ENCODE assay signal across 19 cellular contexts in the genomic region with DNA sequence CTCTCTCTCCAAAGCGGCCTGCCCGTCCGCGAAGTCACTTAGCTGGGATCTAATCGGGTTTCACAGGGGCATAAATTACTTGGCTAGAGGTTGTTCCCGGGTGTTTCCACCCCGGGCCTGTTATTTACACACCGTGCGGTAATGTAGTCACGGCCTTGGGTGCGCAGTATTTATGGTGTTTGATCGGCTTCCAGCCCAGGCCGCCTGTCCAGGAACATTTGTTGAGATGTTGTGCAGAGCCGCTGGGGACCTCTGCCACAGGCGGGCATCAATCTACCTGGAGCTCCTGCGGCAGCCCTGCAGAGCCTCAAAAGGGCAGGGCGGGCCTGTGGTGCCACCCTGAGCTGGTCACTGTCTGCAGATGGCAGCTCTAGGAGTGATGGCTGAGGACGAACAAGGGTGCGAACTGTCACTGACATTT.
A peak's percentile ranks its signal among the peaks of the same experiment; 100 is the strongest.
DNase-seq lines count a peak whose midpoint lies in the region; ATAC-seq and TF ChIP-seq lines count a peak whose summit lies in the region.
"Had no signal": no experiment of that assay in that cellular context is flagged by ENCODE, and none has a peak within 500 bp of the region (broad histone marks: within the 10 kb centered on the region; RNA-seq: fewer than 3 reads in every experiment).

No MANE protein-coding gene starts in this region.

- no peaks in the 10 kb centered on the region for H3F3A ChIP-seq in PC-3 (ENCODE audit: low read length, unreplicated experiment)

- no peak overlapping the region for H2BK120ac ChIP-seq in mesendoderm (ENCODE audit: low read depth, low read length)

- peak overlapping the region in 7 of 11 experiments; percentile 86 to 99 (median 96); a peak in 7 of 22 replicates for H3K4me2 ChIP-seq in BLaER1 treated with 17β-estradiol and CSF1 and Interleukin-3, amounts not matched to agents 10 nM and 100 nM
- H3K4me2 ChIP-seq in PC-3 (ENCODE audit: low read length) (no peak overlapping the region), mesendoderm (ENCODE audit: low read length) (no peak overlapping the region)
- H3K4me2 ChIP-seq: A549, PC-9 had no signal

- no peak overlapping the region for H3K4me3 ChIP-seq in BLaER1 treated with 17β-estradiol and CSF1 and Interleukin-3, amounts not matched to agents 10 nM and 100 nM
- H3K4me3 ChIP-seq in PC-3 (ENCODE audit: low read length) (no peak overlapping the region), mesendoderm (ENCODE audit: low read length) (no peak overlapping the region), BE2C (ENCODE audit: low read depth, low read length) (no peak overlapping the region)
- H3K4me3 ChIP-seq: A549, PC-9, SJSA1 had no signal

- TF ChIP-seq CTCF in PC-3 (conservative IDR thresholded peaks at IDR 0.05; ENCODE audit: low read depth, low read length), result no peak
- no peak for TF ChIP-seq CTCF in BE2C (IDR thresholded peaks at IDR 0.05; ENCODE audit: low read depth, low read length)

- no peaks in the 10 kb centered on the region for H3K79me2 ChIP-seq in PC-3 (ENCODE audit: low read length)
- H3K79me2 ChIP-seq in mesendoderm (ENCODE audit: control insufficient read depth, insufficient read depth, low read length), result no peaks in the 10 kb centered on the region

- H3K9ac ChIP-seq in BLaER1 treated with 17β-estradiol and CSF1 and Interleukin-3, amounts not matched to agents 10 nM and 100 nM, result no peak overlapping the region
- H3K9ac ChIP-seq in PC-3 (ENCODE audit: low read length), result no peak overlapping the region
- H3K9ac ChIP-seq in mesendoderm (ENCODE audit: low read length), result no peak overlapping the region

- H2BK15ac ChIP-seq in mesendoderm (replicated peaks; ENCODE audit: low read depth), result no peak overlapping the region

- no peak overlapping the region for H3K23ac ChIP-seq in mesendoderm (ENCODE audit: low read length)

- no peaks in the 10 kb centered on the region for H3K79me1 ChIP-seq in mesendoderm (ENCODE audit: low read length)

- H3K36me3 ChIP-seq in BLaER1 treated with 17β-estradiol and CSF1 and Interleukin-3, amounts not matched to agents 10 nM and 100 nM, result no peaks in the 10 kb centered on the region; a peak in 3 of 22 replicates
- H3K36me3 ChIP-seq in PC-3 (ENCODE audit: low read depth, low read length) (no peaks in the 10 kb centered on the region), mesendoderm (ENCODE audit: control insufficient read depth, insufficient read depth, low read length) (no peaks in the 10 kb centered on the region), BE2C (peaks cover 23% of the 10 kb centered on the region)
- H3K36me3 ChIP-seq: SJSA1 had no signal

- DNase-seq in PC-3 (no peak), left colon (peak; percentile 69 to 83), posterior vena cava (ENCODE audit: low spot score) (peak; percentile 61), D341Med (ENCODE audit: low spot score) (no peak), mesendoderm (no peak), BE2C (no peak)
- DNase-seq: Caco-2, HCEC 1CT, IMR-90, Karpas-422, NCI-H1417, NCI-H1930, NCI-H446 treated with DMSO at 0.1 percent for 48 hours, NCI-H748 treated with DMSO at 0.1 percent for 48 hours, PC-9 had no signal

- no peak overlapping the region for H3K56ac ChIP-seq in mesendoderm (ENCODE audit: low read length)

- peaks cover 20 to 56% (median 48%) of the 10 kb centered on the region in 10 experiments for H3K4me1 ChIP-seq in BLaER1 treated with 17β-estradiol and CSF1 and Interleukin-3, amounts not matched to agents 10 nM and 100 nM
- H3K4me1 ChIP-seq in PC-3 (ENCODE audit: insufficient read depth, low read length) (peaks cover 8% of the 10 kb centered on the region), mesendoderm (ENCODE audit: control insufficient read depth, low read depth, low read length) (no peaks in the 10 kb centered on the region), BE2C (peaks cover 3% of the 10 kb centered on the region)
- H3K4me1 ChIP-seq: A549, SJSA1 had no signal

- no peak overlapping the region for H2AK5ac ChIP-seq in mesendoderm (ENCODE audit: low read length)

- H2BK5ac ChIP-seq in mesendoderm (ENCODE audit: low read length), result no peak overlapping the region

- no peak overlapping the region for H4K8ac ChIP-seq in mesendoderm (ENCODE audit: low read depth, low read length)

- no CpG with 5 or more reads among the region's 19 CpGs for WGBS in mesendoderm (ENCODE audit: extremely low coverage, insufficient coverage, low lambda C conversion rate)

- peaks cover 0 to 19% (median 0%) of the 10 kb centered on the region in 11 experiments; a peak in 8 of 22 replicates for H3K27me3 ChIP-seq in BLaER1 treated with 17β-estradiol and CSF1 and Interleukin-3, amounts not matched to agents 10 nM and 100 nM
- peaks cover 14% of the 10 kb centered on the region; the same call in 1 of the 2 replicates for H3K27me3 ChIP-seq in PC-3 (ENCODE audit: low read length)
- no peaks in the 10 kb centered on the region for H3K27me3 ChIP-seq in mesendoderm (ENCODE audit: insufficient read depth, low read length, poor library complexity)
- H3K27me3 ChIP-seq in BE2C, result no peaks in the 10 kb centered on the region
- H3K27me3 ChIP-seq: SJSA1 had no signal

- no peak overlapping the region for H3K18ac ChIP-seq in mesendoderm (ENCODE audit: low read length)

- H2AFZ ChIP-seq in PC-3 (ENCODE audit: low read length), result no peak overlapping the region
- H2AFZ ChIP-seq: PC-9 had no signal

- BruUV-seq in PC-3 (replicated peaks; lab: Mats Ljungman, UMichigan), result no TSS peak

- intact Hi-C loops in PC-3 (cut with micrococcal nuclease), result no loop called here
- intact Hi-C loops in left colon (cut with DNase I, micrococcal nuclease), result no loop called here
- intact Hi-C loops in posterior vena cava (cut with DNase I), result no loop called here

- CTCF ChIA-PET in PC-3 (lab: Charles Lee), result no interaction called here

- H3K9me2 ChIP-seq in PC-3 (replicated peaks; ENCODE audit: low read length), result no peaks in the 10 kb centered on the region

- no peak overlapping the region for H3K27ac ChIP-seq in BLaER1 treated with 17β-estradiol and CSF1 and Interleukin-3, amounts not matched to agents 10 nM and 100 nM
- H3K27ac ChIP-seq in PC-3 (ENCODE audit: low read length) (no peak overlapping the region), mesendoderm (ENCODE audit: low read depth, low read length) (no peak overlapping the region)
- H3K27ac ChIP-seq: A549, PC-9, SJSA1 had no signal

- H3K4ac ChIP-seq in mesendoderm (ENCODE audit: low read depth, low read length), result no peak overlapping the region

- peaks cover 0 to 15% (median 4%) of the 10 kb centered on the region in 11 experiments; a peak in 13 of 22 replicates for H4K20me1 ChIP-seq in BLaER1 treated with 17β-estradiol and CSF1 and Interleukin-3, amounts not matched to agents 10 nM and 100 nM
- no peaks in the 10 kb centered on the region for H4K20me1 ChIP-seq in PC-3 (ENCODE audit: low read length)

- ATAC-seq in PC-3, result peak; percentile 24
- ATAC-seq in left colon, result peak; percentile 77
- no peak for ATAC-seq in GM21381 (IDR thresholded peaks at IDR 0.05; ENCODE audit: unreplicated experiment)

- peaks cover 34 to 49% (median 40%) of the 10 kb centered on the region in 11 experiments for H3K9me3 ChIP-seq in BLaER1 treated with 17β-estradiol and CSF1 and Interleukin-3, amounts not matched to agents 10 nM and 100 nM (replicated peaks in 1 of 11)
- H3K9me3 ChIP-seq in PC-3 (ENCODE audit: low read length) (no peaks in the 10 kb centered on the region), BE2C (no peaks in the 10 kb centered on the region; the same call in 1 of the 2 replicates)
- H3K9me3 ChIP-seq: SJSA1 had no signal

- H4K5ac ChIP-seq in mesendoderm (ENCODE audit: low read length), result no peak overlapping the region

- POLR2A ChIA-PET in PC-3 (lab: Charles Lee; ENCODE audit: unreplicated experiment), result no interaction called here

Comparison
In these comparisons a context has a peak if more than half of its experiments do, and no peak if none do; other contexts are left out.
1. H3K4me2 ChIP-seq: peak in BLaER1 treated with 17β-estradiol and CSF1 and Interleukin-3, amounts not matched to agents 10 nM and 100 nM (7 of 11); none in PC-3 (single experiment) and mesendoderm (single experiment).
2. DNase-seq: peak in left colon (2 of 2) and posterior vena cava (single experiment); none in PC-3 (single experiment), D341Med (single experiment), mesendoderm (single experiment) and BE2C (single experiment).